Comparison of ENCODE assay signal across 10 cellular contexts in the genomic region with DNA sequence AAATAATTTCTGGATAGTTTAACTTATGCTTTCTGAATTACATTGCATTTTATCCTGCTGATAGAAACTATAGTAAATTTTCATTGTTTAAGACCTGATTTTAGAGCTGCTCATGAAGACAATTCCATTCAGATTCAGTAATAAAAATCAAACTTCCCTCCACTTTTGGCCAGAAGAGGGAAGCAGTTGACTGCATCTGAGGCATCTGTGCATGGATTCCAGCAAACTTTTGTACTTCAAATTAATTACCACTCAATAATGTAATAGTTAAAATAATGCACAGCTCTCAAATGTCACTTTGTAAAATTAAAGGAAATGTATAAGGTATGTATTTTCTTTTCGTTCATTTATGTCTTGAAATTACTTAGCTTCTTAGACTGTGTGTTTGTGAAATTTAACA.
DNase-seq lines count a peak whose midpoint lies in the region; ATAC-seq and TF ChIP-seq lines count a peak whose summit lies in the region.
"Had no signal": no experiment of that assay in that cellular context is flagged by ENCODE, and none has a peak within 500 bp of the region (broad histone marks: within the 10 kb centered on the region; RNA-seq: fewer than 3 reads in every experiment).

No MANE protein-coding gene starts in this region.

- H3K4ac ChIP-seq in IMR-90 (ENCODE audit: low read depth, low read length), result no peak overlapping the region

- no TSS peak for BruUV-seq in IMR-90 (replicated peaks; lab: Mats Ljungman, UMichigan)

- peak; percentile 81 for TF ChIP-seq CTCF in C4-2B (conservative IDR thresholded peaks at IDR 0.05)
- 0 out of 2 replicates have a peak, but pooled peaks have one; percentile 14 for TF ChIP-seq CTCF in IMR-90 (conservative IDR thresholded peaks at IDR 0.05; ENCODE audit: low read depth, low read length)
- TF ChIP-seq CTCF in adrenal gland (IDR thresholded peaks at IDR 0.05), result peak in 4 of 6 experiments; percentile 18 to 45 (median 25)
- TF ChIP-seq CTCF in right lobe of liver (IDR thresholded peaks at IDR 0.05), result peak; percentile 45 to 60 (median 51)
- no peak for TF ChIP-seq CTCF in tibial artery (IDR thresholded peaks at IDR 0.05)

- H2AFZ ChIP-seq in IMR-90 (replicated peaks; ENCODE audit: low read length, poor library complexity), result no peak overlapping the region

- in situ Hi-C loops in IMR-90 (cut with MboI; ENCODE audit: low sequenced_read_pairs), result no loop called here

- H4K8ac ChIP-seq in IMR-90 (ENCODE audit: low read depth in 2 of 2, low read length in 2 of 2), result no peak overlapping the region

- WGBS in IMR-90 (ENCODE audit: extremely low coverage in 2 of 2, insufficient read length in 1 of 2), 2 experiments, result no CpG with 5 or more reads among the region's 1 CpG
- WGBS in adrenal gland, 4 donors, result 50 to 73% (median 53%) methylated on average over 1 of the region's 1 CpG
- 18% methylated on average over 1 of the region's 1 CpG for WGBS in right lobe of liver (ENCODE audit: insufficient coverage, low coverage, low lambda C conversion rate, missing lambda C conversion rate)

- H3K14ac ChIP-seq in IMR-90 (replicated peaks; ENCODE audit: low read depth, low read length), result no peak overlapping the region

- no peak overlapping the region for H3K4me3 ChIP-seq in IMR-90 (ENCODE audit: insufficient read depth, low read depth, low read length)
- no peak overlapping the region for H3K4me3 ChIP-seq in adrenal gland
- H3K4me3 ChIP-seq in right lobe of liver, result no peak overlapping the region
- no peak overlapping the region for H3K4me3 ChIP-seq in tibial artery
- H3K4me3 ChIP-seq: Peyer's patch had no signal

- H3K56ac ChIP-seq in IMR-90 (ENCODE audit: extremely low read depth, insufficient read depth, low read length), result no peak overlapping the region

- intact Hi-C loops in IMR-90 (cut with micrococcal nuclease) (no loop called here), adrenal gland (cut with DNase I) (no loop called here), right lobe of liver (cut with DNase I) (no loop called here), tibial artery (cut with DNase I; ENCODE audit: low total_unique reads) (no loop called here)

- H3K23ac ChIP-seq in IMR-90 (ENCODE audit: low read depth, low read length), result no peak overlapping the region

- dilution Hi-C loops in IMR-90 (cut with HindIII; ENCODE audit: low sequenced_read_pairs, unreplicated experiment), result no loop called here

- DNase-seq in IMR-90, result no peak
- no peak for DNase-seq in adrenal gland
- DNase-seq in right lobe of liver, result no peak
- no peak for DNase-seq in tibial artery
- no peak for DNase-seq in activated CD8-positive, alpha-beta memory T cell treated with anti-CD3 and anti-CD28 coated beads, Interleukin-2, amount 50 U/mL, for 48 hours
- no peak for DNase-seq in stimulated activated naive CD4-positive, alpha-beta T cell treated with Interleukin-2 at 50 U/mL for 16 hours (lab: John Stamatoyannopoulos, UW)
- DNase-seq: activated T-cell treated with anti-CD3 and anti-CD28 coated beads, Interleukin-2, amount 50 U/mL, for 24 hours; Peyer's patch had no signal

- H4K5ac ChIP-seq in IMR-90 (ENCODE audit: low read depth, low read length), result no peak overlapping the region

- no peak overlapping the region for H2AK9ac ChIP-seq in IMR-90 (replicated peaks; ENCODE audit: low read depth, low read length, poor library complexity)

- no peaks in the 10 kb centered on the region for H4K20me1 ChIP-seq in IMR-90 (ENCODE audit: insufficient read depth, low read length)

- no peak overlapping the region for H3K9ac ChIP-seq in IMR-90 (ENCODE audit: low read depth, low read length)

- TF ChIP-seq POLR2A in IMR-90 (IDR thresholded peaks at IDR 0.05; ENCODE audit: low read depth, low read length) (no peak), adrenal gland (IDR thresholded peaks at IDR 0.05) (no peak), right lobe of liver (IDR thresholded peaks at IDR 0.05) (no peak)

- TF ChIP-seq RAD21 in IMR-90 (IDR thresholded peaks at IDR 0.05; ENCODE audit: low read length), result no peak; the same call in 1 of the 2 replicates

- POLR2A ChIA-PET in IMR-90 (lab: Charles Lee; ENCODE audit: unreplicated experiment), result no interaction called here

- H3K79me1 ChIP-seq in IMR-90 (ENCODE audit: low read depth in 1 of 2, low read length in 2 of 2), result no peaks in the 10 kb centered on the region

- no peak overlapping the region for H2BK5ac ChIP-seq in IMR-90 (ENCODE audit: low read depth, low read length, poor library complexity, severe bottlenecking)

- H3K27ac ChIP-seq in C4-2B (no peak overlapping the region), IMR-90 (ENCODE audit: insufficient read depth, low read length) (no peak overlapping the region), adrenal gland (no peak overlapping the region), right lobe of liver (no peak overlapping the region), tibial artery (no peak overlapping the region)
- H3K27ac ChIP-seq: Peyer's patch had no signal

- no peak overlapping the region for H2AK5ac ChIP-seq in IMR-90 (ENCODE audit: low read depth, low read length)

- H3K27me3 ChIP-seq in IMR-90 (ENCODE audit: control insufficient read depth, insufficient read depth, low read length), result no peaks in the 10 kb centered on the region
- no peaks in the 10 kb centered on the region for H3K27me3 ChIP-seq in adrenal gland
- H3K27me3 ChIP-seq in right lobe of liver, result no peaks in the 10 kb centered on the region
- no peaks in the 10 kb centered on the region for H3K27me3 ChIP-seq in tibial artery
- H3K27me3 ChIP-seq: Peyer's patch had no signal

- H3K9me3 ChIP-seq in IMR-90 (ENCODE audit: control insufficient read depth, insufficient read depth, low read length), result peaks cover 2% of the 10 kb centered on the region; the same call in 1 of the 2 replicates
- H3K9me3 ChIP-seq in adrenal gland (replicated peaks in 1 of 3), result no peaks in the 10 kb centered on the region
- H3K9me3 ChIP-seq in right lobe of liver, result no peaks in the 10 kb centered on the region
- H3K9me3 ChIP-seq in tibial artery, result peaks cover 0 to 8% (median 5%) of the 10 kb centered on the region in 3 donors
- H3K9me3 ChIP-seq: Peyer's patch had no signal

- no peak overlapping the region for H3K4me2 ChIP-seq in IMR-90 (ENCODE audit: low read depth, low read length)

- ATAC-seq in IMR-90 (ENCODE audit: low read depth), result no peak
- ATAC-seq in right lobe of liver, result peak in 2 of 4 donors; percentile 44 to 53
- no peak for ATAC-seq in HG03039 (IDR thresholded peaks at IDR 0.05; ENCODE audit: unreplicated experiment)

- no peak overlapping the region for H2BK120ac ChIP-seq in IMR-90 (ENCODE audit: low read depth, low read length)

- H3K36me3 ChIP-seq in IMR-90 (ENCODE audit: control insufficient read depth, insufficient read depth, low read length) (no peaks in the 10 kb centered on the region), adrenal gland (replicated peaks in 1 of 2) (no peaks in the 10 kb centered on the region), right lobe of liver (no peaks in the 10 kb centered on the region), tibial artery (no peaks in the 10 kb centered on the region)
- H3K36me3 ChIP-seq: Peyer's patch had no signal

- CTCF ChIA-PET in IMR-90 (lab: Yijun Ruan, JAX), result interaction anchor here (1.0 kb wide), 1 partner anchor 18 kb away, joined by 5 read pairs; no protein-coding TSS in a partner anchor

- H2BK15ac ChIP-seq in IMR-90 (ENCODE audit: low read depth, low read length), result no peak overlapping the region

- no peak overlapping the region for H3K18ac ChIP-seq in IMR-90 (ENCODE audit: low read depth, low read length)

- H4K91ac ChIP-seq in IMR-90 (ENCODE audit: insufficient read depth, low read depth, low read length), result no peak overlapping the region

- no peaks in the 10 kb centered on the region for H3K9me1 ChIP-seq in IMR-90 (ENCODE audit: insufficient read depth, low read length)

- H2BK20ac ChIP-seq in IMR-90 (ENCODE audit: low read depth, low read length), result no peak overlapping the region

- no peaks in the 10 kb centered on the region for H3K4me1 ChIP-seq in IMR-90 (ENCODE audit: control insufficient read depth, insufficient read depth, low read length)
- no peaks in the 10 kb centered on the region for H3K4me1 ChIP-seq in adrenal gland (replicated peaks in 1 of 2)
- no peaks in the 10 kb centered on the region for H3K4me1 ChIP-seq in right lobe of liver
- no peaks in the 10 kb centered on the region for H3K4me1 ChIP-seq in tibial artery
- H3K4me1 ChIP-seq: Peyer's patch had no signal

TF ChIP-seq in IMR-90, 13 proteins besides CTCF, POLR2A, EP300 and RAD21:
- no peak for TF ChIP-seq FOS (IDR thresholded peaks at IDR 0.05; ENCODE audit: low read depth, low read length)
- TF ChIP-seq, protein P1, sequence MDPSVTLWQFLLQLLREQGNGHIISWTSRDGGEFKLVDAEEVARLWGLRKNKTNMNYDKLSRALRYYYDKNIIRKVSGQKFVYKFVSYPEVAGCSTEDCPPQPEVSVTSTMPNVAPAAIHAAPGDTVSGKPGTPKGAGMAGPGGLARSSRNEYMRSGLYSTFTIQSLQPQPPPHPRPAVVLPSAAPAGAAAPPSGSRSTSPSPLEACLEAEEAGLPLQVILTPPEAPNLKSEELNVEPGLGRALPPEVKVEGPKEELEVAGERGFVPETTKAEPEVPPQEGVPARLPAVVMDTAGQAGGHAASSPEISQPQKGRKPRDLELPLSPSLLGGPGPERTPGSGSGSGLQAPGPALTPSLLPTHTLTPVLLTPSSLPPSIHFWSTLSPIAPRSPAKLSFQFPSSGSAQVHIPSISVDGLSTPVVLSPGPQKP (IDR thresholded peaks at IDR 0.05; ENCODE audit: borderline replicate concordance, low read depth, low read length), result no peak
- no peak for TF ChIP-seq BHLHE40 (IDR thresholded peaks at IDR 0.05; ENCODE audit: low read depth, low read length)
- TF ChIP-seq RCOR1 (IDR thresholded peaks at IDR 0.05; ENCODE audit: insufficient replicate concordance, low read length), result no peak
- no peak for TF ChIP-seq MAZ (IDR thresholded peaks at IDR 0.05; ENCODE audit: borderline replicate concordance, low read depth, low read length)
- no peak for TF ChIP-seq RFX5 (IDR thresholded peaks at IDR 0.05; ENCODE audit: low read depth, low read length)
- TF ChIP-seq CEBPB (IDR thresholded peaks at IDR 0.05; ENCODE audit: low read depth, low read length), result no peak
- no peak for TF ChIP-seq SMC3 (IDR thresholded peaks at IDR 0.05; ENCODE audit: low read depth, low read length)

Comparison
In these comparisons a context has a peak if more than half of its experiments do, and no peak if none do; other contexts are left out.
1. CTCF ChIP-seq: peak in C4-2B (single experiment), IMR-90 (single experiment), adrenal gland (4 of 6) and right lobe of liver (4 of 4); none in tibial artery (0 of 2).